Comparison of ENCODE assay signal across 16 cellular contexts in the genomic region with DNA sequence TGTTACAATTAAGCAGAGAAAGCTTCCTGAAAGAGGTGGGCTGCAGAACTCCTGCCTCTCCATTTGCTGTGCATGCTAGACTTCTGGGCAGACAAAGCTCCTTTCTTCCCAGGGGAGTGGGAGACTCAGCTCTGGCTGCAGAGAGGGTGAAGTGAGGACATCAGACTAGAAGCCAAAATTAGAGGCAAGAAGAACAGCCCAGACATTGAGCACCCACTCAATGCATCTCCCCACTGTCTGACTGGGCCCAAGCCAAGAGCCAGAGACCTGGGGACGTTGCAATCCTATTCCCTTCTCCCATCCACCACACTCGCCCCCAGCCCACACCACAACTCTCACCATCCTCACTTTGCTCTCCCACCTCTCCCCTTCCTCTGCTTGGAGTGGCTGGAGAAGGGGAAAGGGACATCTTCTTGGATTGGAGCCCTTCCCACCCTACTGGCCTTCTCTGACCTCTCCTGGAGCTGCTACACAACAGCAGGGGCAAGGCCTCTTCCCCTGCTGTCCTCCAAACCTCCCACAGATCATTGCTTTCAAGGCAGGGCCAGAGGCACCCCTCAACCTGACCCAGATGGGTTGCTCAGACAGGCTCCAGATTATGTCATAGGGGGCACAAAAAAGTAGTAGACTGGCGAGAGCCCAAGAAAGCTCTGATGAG.
"Had no signal": no experiment of that assay in that cellular context is flagged by ENCODE, and none has a peak within 500 bp of the region (broad histone marks: within the 10 kb centered on the region; RNA-seq: fewer than 3 reads in every experiment).

No MANE protein-coding gene starts in this region.

- H3K36me3 ChIP-seq: esophagus squamous epithelium, gastroesophageal sphincter, prostate gland, right lobe of liver had no signal

- H2AFZ ChIP-seq: hepatocyte, parathyroid adenoma had no signal

- H3K27ac Mint-ChIP-seq: effector memory CD8-positive, alpha-beta T cell; naive thymus-derived CD4-positive, alpha-beta T cell had no signal

- FAIRE-seq: kidney had no signal

- DNase-seq: effector memory CD8-positive, alpha-beta T cell; esophagus squamous epithelium; foreskin fibroblast; glutamatergic neuron; kidney; left colon; mammary epithelial cell; naive thymus-derived CD4-positive, alpha-beta T cell; right lobe of liver; stimulated activated naive CD4-positive, alpha-beta T cell treated with Interleukin-2 at 50 U/mL for 16 hours; trophoblast cell had no signal

- H3K4me3 ChIP-seq: esophagus squamous epithelium, gastroesophageal sphincter, hepatocyte, prostate gland, right lobe of liver had no signal

- H3K36me3 Mint-ChIP-seq: naive thymus-derived CD4-positive, alpha-beta T cell had no signal

- H3K4me1 ChIP-seq: parathyroid adenoma, prostate gland, right lobe of liver had no signal

- ATAC-seq: effector memory CD8-positive, alpha-beta T cell; gastroesophageal sphincter; left colon; naive thymus-derived CD4-positive, alpha-beta T cell; right lobe of liver had no signal

- H3K4me2 ChIP-seq: hepatocyte had no signal

- H3K4me3 Mint-ChIP-seq: effector memory CD8-positive, alpha-beta T cell; naive thymus-derived CD4-positive, alpha-beta T cell had no signal

- H3K27ac ChIP-seq: epithelial cell of prostate, esophagus squamous epithelium, gastroesophageal sphincter, hepatocyte, parathyroid adenoma, prostate gland, right lobe of liver had no signal

- H3K9me3 ChIP-seq: esophagus squamous epithelium, gastroesophageal sphincter, prostate gland, right lobe of liver had no signal

- H3K79me2 ChIP-seq: hepatocyte, parathyroid adenoma had no signal

- H3K4me1 Mint-ChIP-seq: naive thymus-derived CD4-positive, alpha-beta T cell had no signal

- H3K27me3 ChIP-seq: esophagus squamous epithelium, gastroesophageal sphincter, hepatocyte, right lobe of liver had no signal
